ENCODE assay signal across 2 cellular contexts in genomic region chr19:50341091-50341564, GRCh38.
TF ChIP-seq lines count a peak whose summit lies in the region.

No MANE protein-coding gene starts in this region.

TF ChIP-seq in SK-N-SH treated with all-trans-retinoic acid at 6 μM for 48 hours, 23 proteins besides CTCF, POLR2A, EP300 and RAD21 (continued from another document):
- TF ChIP-seq CSRNP3 (CRISPR knock-in tag; IDR thresholded peaks at IDR 0.05) (no peak), TOX (CRISPR knock-in tag; IDR thresholded peaks at IDR 0.05; ENCODE audit: borderline replicate concordance) (no peak), OSR1 (CRISPR knock-in tag; IDR thresholded peaks at IDR 0.05) (no peak), ZNF8 (CRISPR knock-in tag; IDR thresholded peaks at IDR 0.05) (no peak), ISL1 (CRISPR knock-in tag; IDR thresholded peaks at IDR 0.05) (no peak), ZNF565 (CRISPR knock-in tag; conservative IDR thresholded peaks at IDR 0.05; ENCODE audit: low read depth) (no peak), BACH2 (CRISPR knock-in tag; IDR thresholded peaks at IDR 0.05; ENCODE audit: borderline replicate concordance) (no peak), PPARA (CRISPR knock-in tag; IDR thresholded peaks at IDR 0.05; ENCODE audit: borderline replicate concordance) (no peak), CSDC2 (CRISPR knock-in tag; IDR thresholded peaks at IDR 0.05) (no peak), RARB (CRISPR knock-in tag; IDR thresholded peaks at IDR 0.05) (no peak), ZFP30 (CRISPR knock-in tag; IDR thresholded peaks at IDR 0.05) (no peak), GLIS3 (CRISPR knock-in tag; IDR thresholded peaks at IDR 0.05) (no peak), TCF4 (CRISPR knock-in tag; IDR thresholded peaks at IDR 0.05; ENCODE audit: borderline replicate concordance) (no peak), SNAI2 (CRISPR knock-in tag; IDR thresholded peaks at IDR 0.05) (no peak)

TF ChIP-seq in GM23338, 12 proteins besides CTCF, POLR2A, EP300 and RAD21:
- TF ChIP-seq, protein P1, sequence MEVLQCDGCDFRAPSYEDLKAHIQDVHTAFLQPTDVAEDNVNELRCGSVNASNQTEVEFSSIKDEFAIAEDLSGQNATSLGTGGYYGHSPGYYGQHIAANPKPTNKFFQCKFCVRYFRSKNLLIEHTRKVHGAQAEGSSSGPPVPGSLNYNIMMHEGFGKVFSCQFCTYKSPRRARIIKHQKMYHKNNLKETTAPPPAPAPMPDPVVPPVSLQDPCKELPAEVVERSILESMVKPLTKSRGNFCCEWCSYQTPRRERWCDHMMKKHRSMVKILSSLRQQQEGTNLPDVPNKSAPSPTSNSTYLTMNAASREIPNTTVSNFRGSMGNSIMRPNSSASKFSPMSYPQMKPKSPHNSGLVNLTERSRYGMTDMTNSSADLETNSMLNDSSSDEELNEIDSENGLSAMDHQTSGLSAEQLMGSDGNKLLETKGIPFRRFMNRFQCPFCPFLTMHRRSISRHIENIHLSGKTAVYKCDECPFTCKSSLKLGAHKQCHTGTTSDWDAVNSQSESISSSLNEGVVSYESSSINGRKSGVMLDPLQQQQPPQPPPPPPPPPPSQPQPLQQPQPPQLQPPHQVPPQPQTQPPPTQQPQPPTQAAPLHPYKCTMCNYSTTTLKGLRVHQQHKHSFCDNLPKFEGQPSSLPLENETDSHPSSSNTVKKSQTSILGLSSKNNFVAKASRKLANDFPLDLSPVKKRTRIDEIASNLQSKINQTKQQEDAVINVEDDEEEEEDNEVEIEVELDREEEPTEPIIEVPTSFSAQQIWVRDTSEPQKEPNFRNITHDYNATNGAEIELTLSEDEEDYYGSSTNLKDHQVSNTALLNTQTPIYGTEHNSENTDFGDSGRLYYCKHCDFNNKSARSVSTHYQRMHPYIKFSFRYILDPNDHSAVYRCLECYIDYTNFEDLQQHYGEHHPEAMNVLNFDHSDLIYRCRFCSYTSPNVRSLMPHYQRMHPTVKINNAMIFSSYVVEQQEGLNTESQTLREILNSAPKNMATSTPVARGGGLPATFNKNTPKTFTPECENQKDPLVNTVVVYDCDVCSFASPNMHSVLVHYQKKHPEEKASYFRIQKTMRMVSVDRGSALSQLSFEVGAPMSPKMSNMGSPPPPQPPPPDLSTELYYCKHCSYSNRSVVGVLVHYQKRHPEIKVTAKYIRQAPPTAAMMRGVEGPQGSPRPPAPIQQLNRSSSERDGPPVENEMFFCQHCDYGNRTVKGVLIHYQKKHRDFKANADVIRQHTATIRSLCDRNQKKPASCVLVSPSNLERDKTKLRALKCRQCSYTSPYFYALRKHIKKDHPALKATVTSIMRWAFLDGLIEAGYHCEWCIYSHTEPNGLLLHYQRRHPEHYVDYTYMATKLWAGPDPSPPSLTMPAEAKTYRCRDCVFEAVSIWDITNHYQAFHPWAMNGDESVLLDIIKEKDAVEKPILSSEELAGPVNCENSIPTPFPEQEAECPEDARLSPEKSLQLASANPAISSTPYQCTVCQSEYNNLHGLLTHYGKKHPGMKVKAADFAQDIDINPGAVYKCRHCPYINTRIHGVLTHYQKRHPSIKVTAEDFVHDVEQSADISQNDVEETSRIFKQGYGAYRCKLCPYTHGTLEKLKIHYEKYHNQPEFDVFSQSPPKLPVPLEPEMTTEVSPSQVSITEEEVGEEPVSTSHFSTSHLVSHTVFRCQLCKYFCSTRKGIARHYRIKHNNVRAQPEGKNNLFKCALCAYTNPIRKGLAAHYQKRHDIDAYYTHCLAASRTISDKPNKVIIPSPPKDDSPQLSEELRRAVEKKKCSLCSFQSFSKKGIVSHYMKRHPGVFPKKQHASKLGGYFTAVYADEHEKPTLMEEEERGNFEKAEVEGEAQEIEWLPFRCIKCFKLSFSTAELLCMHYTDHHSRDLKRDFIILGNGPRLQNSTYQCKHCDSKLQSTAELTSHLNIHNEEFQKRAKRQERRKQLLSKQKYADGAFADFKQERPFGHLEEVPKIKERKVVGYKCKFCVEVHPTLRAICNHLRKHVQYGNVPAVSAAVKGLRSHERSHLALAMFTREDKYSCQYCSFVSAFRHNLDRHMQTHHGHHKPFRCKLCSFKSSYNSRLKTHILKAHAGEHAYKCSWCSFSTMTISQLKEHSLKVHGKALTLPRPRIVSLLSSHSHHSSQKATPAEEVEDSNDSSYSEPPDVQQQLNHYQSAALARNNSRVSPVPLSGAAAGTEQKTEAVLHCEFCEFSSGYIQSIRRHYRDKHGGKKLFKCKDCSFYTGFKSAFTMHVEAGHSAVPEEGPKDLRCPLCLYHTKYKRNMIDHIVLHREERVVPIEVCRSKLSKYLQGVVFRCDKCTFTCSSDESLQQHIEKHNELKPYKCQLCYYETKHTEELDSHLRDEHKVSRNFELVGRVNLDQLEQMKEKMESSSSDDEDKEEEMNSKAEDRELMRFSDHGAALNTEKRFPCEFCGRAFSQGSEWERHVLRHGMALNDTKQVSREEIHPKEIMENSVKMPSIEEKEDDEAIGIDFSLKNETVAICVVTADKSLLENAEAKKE (CRISPR knock-in tag; IDR thresholded peaks at IDR 0.05): no peak
- no peak for TF ChIP-seq STAT1 (IDR thresholded peaks at IDR 0.05; ENCODE audit: unreplicated experiment)
- TF ChIP-seq REST (IDR thresholded peaks at IDR 0.05; ENCODE audit: unreplicated experiment): no peak
- TF ChIP-seq EZH2 (IDR thresholded peaks at IDR 0.05; ENCODE audit: low read depth, unreplicated experiment): no peak
